In genomic region chr3:30668051-30668609, GRCh38 we compare ENCODE assay signal across 14 cellular contexts.
A peak's percentile ranks its signal among the peaks of the same experiment; 100 is the strongest.
DNase-seq lines count a peak whose midpoint lies in the region; ATAC-seq and TF ChIP-seq lines count a peak whose summit lies in the region.
"Had no signal": no experiment of that assay in that cellular context is flagged by ENCODE, and none has a peak within 500 bp of the region (broad histone marks: within the 10 kb centered on the region; RNA-seq: fewer than 3 reads in every experiment).

No MANE protein-coding gene starts in this region.

- CTCF ChIA-PET in CD8-positive, alpha-beta memory T cell (lab: Charles Lee) = interaction anchor here (1.4 kb wide), 1 partner anchor 10 kb away, joined by 3 read pairs; no protein-coding TSS in a partner anchor
- CTCF ChIA-PET in activated CD8-positive, alpha-beta T cell treated with anti-CD3 and anti-CD28 coated beads, Interleukin-2, amount 10 ng/mL, durations not matched to agents 7 days and 5 days (lab: Charles Lee) = interaction anchor here (0.6 to 4.0 kb wide), 5 partner anchors 10 to 652 kb away, joined by 3 to 15 read pairs (median 4); no protein-coding TSS in a partner anchor
- CTCF ChIA-PET in OCI-LY7 (lab: Charles Lee; ENCODE audit: unreplicated experiment) = no interaction called here

- no peaks in the 10 kb centered on the region for H3K9me2 ChIP-seq in OCI-LY7 (ENCODE audit: insufficient read depth, low read length)

- TF ChIP-seq CTCF in mesothelial cell of epicardium (IDR thresholded peaks at IDR 0.05; ENCODE audit: unreplicated experiment) (no peak), OCI-LY7 (conservative IDR thresholded peaks at IDR 0.05; ENCODE audit: low read length) (no peak)

- peaks cover 27 to 65% (median 45%) of the 10 kb centered on the region in 3 donors for H3K36me3 Mint-ChIP-seq in CD8-positive, alpha-beta memory T cell
- peaks cover 80% of the 10 kb centered on the region for H3K36me3 Mint-ChIP-seq in activated CD8-positive, alpha-beta T cell treated with anti-CD3 and anti-CD28 coated beads, Interleukin-2, amount 10 ng/mL, durations not matched to agents 7 days and 5 days (ENCODE audit: low read depth)
- H3K36me3 Mint-ChIP-seq in mesothelial cell of epicardium = peaks cover 27% of the 10 kb centered on the region

- H3K4me3 Mint-ChIP-seq in CD8-positive, alpha-beta memory T cell = peak overlapping the region in 1 of 7 donors; percentile 19
- H3K4me3 Mint-ChIP-seq in activated CD8-positive, alpha-beta T cell treated with anti-CD3 and anti-CD28 coated beads, Interleukin-2, amount 10 ng/mL, durations not matched to agents 7 days and 5 days = no peak overlapping the region
- H3K4me3 Mint-ChIP-seq in mesothelial cell of epicardium = no peak overlapping the region

- POLR2A ChIA-PET in CD8-positive, alpha-beta memory T cell (lab: Charles Lee) = no interaction called here
- POLR2A ChIA-PET in activated CD8-positive, alpha-beta T cell treated with anti-CD3 and anti-CD28 coated beads, Interleukin-2, amount 10 ng/mL, durations not matched to agents 7 days and 5 days (lab: Charles Lee) = interaction anchor here (1.3 to 1.7 kb wide), 2 partner anchors 10 to 14 kb away, joined by 4 to 17 read pairs; no protein-coding TSS in a partner anchor
- POLR2A ChIA-PET in OCI-LY7 (lab: Charles Lee) = interaction anchor here (0.7 to 2.0 kb wide), 3 partner anchors 10 to 46 kb away, joined by 3 to 8 read pairs (median 5); no protein-coding TSS in a partner anchor

- H3K27me3 ChIP-seq in BLaER1 treated with 17β-estradiol and CSF1 and Interleukin-3, amounts not matched to agents 10 nM and 100 nM = no peaks in the 10 kb centered on the region
- H3K27me3 ChIP-seq in CD8-positive, alpha-beta memory T cell (ENCODE audit: insufficient read depth, low read length, poor library complexity, severe bottlenecking) = no peaks in the 10 kb centered on the region
- H3K27me3 ChIP-seq: breast epithelium, testis had no signal

- peaks cover 56 to 67% (median 62%) of the 10 kb centered on the region in 10 experiments for H3K4me1 ChIP-seq in BLaER1 treated with 17β-estradiol and CSF1 and Interleukin-3, amounts not matched to agents 10 nM and 100 nM
- H3K4me1 ChIP-seq in CD8-positive, alpha-beta memory T cell (ENCODE audit: insufficient read depth, low read length) = peaks cover 81% of the 10 kb centered on the region
- H3K4me1 ChIP-seq in OCI-LY7 (ENCODE audit: insufficient read depth, low read length, poor library complexity, severe bottlenecking) = peaks cover 27% of the 10 kb centered on the region
- H3K4me1 ChIP-seq: breast epithelium, testis had no signal

- H2AFZ ChIP-seq in OCI-LY7 (ENCODE audit: low read length) = no peak overlapping the region

- H3K4me3 ChIP-seq in BLaER1 treated with 17β-estradiol and CSF1 and Interleukin-3, amounts not matched to agents 10 nM and 100 nM = no peak overlapping the region
- H3K4me3 ChIP-seq in CD8-positive, alpha-beta memory T cell (ENCODE audit: low read length) = no peak overlapping the region
- no peak overlapping the region for H3K4me3 ChIP-seq in OCI-LY7 (ENCODE audit: low read depth, low read length, poor library complexity, severe bottlenecking)
- H3K4me3 ChIP-seq: breast epithelium, psoas muscle, testis had no signal

- ATAC-seq in activated CD8-positive, alpha-beta T cell treated with anti-CD3 and anti-CD28 coated beads, Interleukin-2, amount 10 ng/mL, durations not matched to agents 7 days and 5 days = no peak
- ATAC-seq: psoas muscle had no signal

- intact Hi-C loops in OCI-LY7 (cut with micrococcal nuclease; ENCODE audit: unreplicated experiment) = no loop called here

- peak overlapping the region; percentile 25 to 90 (median 72) for H3K27ac Mint-ChIP-seq in CD8-positive, alpha-beta memory T cell
- peak overlapping the region; percentile 83 for H3K27ac Mint-ChIP-seq in activated CD8-positive, alpha-beta T cell treated with anti-CD3 and anti-CD28 coated beads, Interleukin-2, amount 10 ng/mL, durations not matched to agents 7 days and 5 days
- H3K27ac Mint-ChIP-seq in mesothelial cell of epicardium = peak overlapping the region; percentile 47

- no peaks in the 10 kb centered on the region for H3K27me3 Mint-ChIP-seq in CD8-positive, alpha-beta memory T cell
- no peaks in the 10 kb centered on the region for H3K27me3 Mint-ChIP-seq in activated CD8-positive, alpha-beta T cell treated with anti-CD3 and anti-CD28 coated beads, Interleukin-2, amount 10 ng/mL, durations not matched to agents 7 days and 5 days (ENCODE audit: low read depth)
- no peaks in the 10 kb centered on the region for H3K27me3 Mint-ChIP-seq in mesothelial cell of epicardium (ENCODE audit: low read depth)

- no peak for DNase-seq in CD8-positive, alpha-beta memory T cell
- no peak for DNase-seq in activated CD8-positive, alpha-beta T cell treated with anti-CD3 and anti-CD28 coated beads, Interleukin-2, amount 10 ng/mL, durations not matched to agents 7 days and 5 days
- DNase-seq in mesothelial cell of epicardium (ENCODE audit: low spot score in 2 of 2, unreplicated experiment in 2 of 2) (no peak), OCI-LY7 (ENCODE audit: low spot score) (no peak), KG1 (lab: John Stamatoyannopoulos, UW) (no peak), anterior cingulate cortex (lab: John Stamatoyannopoulos, UW) (no peak)
- DNase-seq: activated T-cell treated with anti-CD3 and anti-CD28 coated beads for 4 hours, head of caudate nucleus, IMR-90, NCI-H1694 treated with DMSO at 0.1 percent for 48 hours, psoas muscle, testis had no signal

- peaks cover 51 to 59% (median 56%) of the 10 kb centered on the region in 11 experiments for H3K36me3 ChIP-seq in BLaER1 treated with 17β-estradiol and CSF1 and Interleukin-3, amounts not matched to agents 10 nM and 100 nM
- H3K36me3 ChIP-seq in CD8-positive, alpha-beta memory T cell (ENCODE audit: insufficient read depth, low read length) = peaks cover 21% of the 10 kb centered on the region
- H3K36me3 ChIP-seq in OCI-LY7 (ENCODE audit: insufficient read depth, low read length) = peaks cover 73% of the 10 kb centered on the region
- H3K36me3 ChIP-seq: breast epithelium had no signal

- peaks cover 0 to 12% (median 0%) of the 10 kb centered on the region in 11 experiments; a peak in 4 of 22 replicates for H3K9me3 ChIP-seq in BLaER1 treated with 17β-estradiol and CSF1 and Interleukin-3, amounts not matched to agents 10 nM and 100 nM (replicated peaks in 1 of 11)
- H3K9me3 ChIP-seq in CD8-positive, alpha-beta memory T cell (ENCODE audit: low read length) = no peaks in the 10 kb centered on the region
- H3K9me3 ChIP-seq in OCI-LY7 (ENCODE audit: low read length) = no peaks in the 10 kb centered on the region
- H3K9me3 ChIP-seq: breast epithelium, psoas muscle, testis had no signal

- peak overlapping the region in 8 of 11 experiments; percentile 19 to 65 (median 40); a peak in 9 of 22 replicates for H3K27ac ChIP-seq in BLaER1 treated with 17β-estradiol and CSF1 and Interleukin-3, amounts not matched to agents 10 nM and 100 nM
- H3K27ac ChIP-seq in CD8-positive, alpha-beta memory T cell (ENCODE audit: low read depth, low read length) = no peak overlapping the region
- no peak overlapping the region for H3K27ac ChIP-seq in OCI-LY7 (ENCODE audit: low read depth, low read length, poor library complexity, severe bottlenecking)
- H3K27ac ChIP-seq: psoas muscle, testis had no signal

- H3K79me2 ChIP-seq in OCI-LY7 (ENCODE audit: insufficient read depth, low read depth, low read length) = no peaks in the 10 kb centered on the region

- H3K4me2 ChIP-seq in BLaER1 treated with 17β-estradiol and CSF1 and Interleukin-3, amounts not matched to agents 10 nM and 100 nM = peak overlapping the region; percentile 27 to 75 (median 69); a peak in 16 of 22 replicates
- no peak overlapping the region for H3K4me2 ChIP-seq in OCI-LY7 (ENCODE audit: low read length)

- no peaks in the 10 kb centered on the region for H3K9me3 Mint-ChIP-seq in CD8-positive, alpha-beta memory T cell
- no peaks in the 10 kb centered on the region for H3K9me3 Mint-ChIP-seq in activated CD8-positive, alpha-beta T cell treated with anti-CD3 and anti-CD28 coated beads, Interleukin-2, amount 10 ng/mL, durations not matched to agents 7 days and 5 days (ENCODE audit: insufficient read depth)
- no peaks in the 10 kb centered on the region for H3K9me3 Mint-ChIP-seq in mesothelial cell of epicardium

- no peak overlapping the region for H3K9ac ChIP-seq in BLaER1 treated with 17β-estradiol and CSF1 and Interleukin-3, amounts not matched to agents 10 nM and 100 nM

- H4K20me1 ChIP-seq in BLaER1 treated with 17β-estradiol and CSF1 and Interleukin-3, amounts not matched to agents 10 nM and 100 nM = peaks cover 0 to 76% (median 0%) of the 10 kb centered on the region in 11 experiments; a peak in 7 of 22 replicates
- no peaks in the 10 kb centered on the region for H4K20me1 ChIP-seq in OCI-LY7 (ENCODE audit: insufficient read depth, low read length)

- H3K4me1 Mint-ChIP-seq in CD8-positive, alpha-beta memory T cell = peaks cover 86 to 100% (median 98%) of the 10 kb centered on the region in 3 donors
- peaks cover 93% of the 10 kb centered on the region for H3K4me1 Mint-ChIP-seq in activated CD8-positive, alpha-beta T cell treated with anti-CD3 and anti-CD28 coated beads, Interleukin-2, amount 10 ng/mL, durations not matched to agents 7 days and 5 days (ENCODE audit: low read depth)
- peaks cover 34% of the 10 kb centered on the region for H3K4me1 Mint-ChIP-seq in mesothelial cell of epicardium

- no TSS peak for BruUV-seq in OCI-LY7 (replicated peaks; lab: Mats Ljungman, UMichigan)

Comparison
In these comparisons a context has a peak if more than half of its experiments do, and no peak if none do; other contexts are left out.
1. H3K27ac ChIP-seq: peak in BLaER1 treated with 17β-estradiol and CSF1 and Interleukin-3, amounts not matched to agents 10 nM and 100 nM (8 of 11); none in CD8-positive, alpha-beta memory T cell (single experiment) and OCI-LY7 (single experiment).
2. Peak in every context shown above with its lines, with median percentiles within 50 percentile points of each other: H3K27ac Mint-ChIP-seq.